In genomic region chr1:103527331-103527730, GRCh38 we compare ENCODE assay signal across 11 cellular contexts. TPM values are rescaled to one million over a fixed set of nuclear protein-coding genes. Genes with fewer than 3 reads are reported as not detected.
DNase-seq lines count a peak whose midpoint lies in the region; ATAC-seq lines count a peak whose summit lies in the region.
"Had no signal": no experiment of that assay in that cellular context is flagged by ENCODE, and none has a peak within 500 bp of the region (broad histone marks: within the 10 kb centered on the region; RNA-seq: fewer than 3 reads in every experiment).

No MANE protein-coding gene starts in this region.

- 47% methylated on average over 2 of the region's 2 CpGs for WGBS in right cardiac atrium

- peak in 1 of 2 donors; percentile 18 for ATAC-seq in activated T-cell treated with anti-CD3 and anti-CD28 coated beads, Interleukin-2, amount 50 U/mL, for 72 hours (replicated peaks in 1 of 2)
- ATAC-seq in right cardiac atrium (no peak), HG03432 (IDR thresholded peaks at IDR 0.05; ENCODE audit: unreplicated experiment) (no peak)

- H3K27ac ChIP-seq in right cardiac atrium (ENCODE audit: low read length), result no peak overlapping the region
- H3K27ac ChIP-seq in subcutaneous abdominal adipose tissue (ENCODE audit: low read depth, low read length), result no peak overlapping the region
- H3K27ac ChIP-seq: neutrophil had no signal

- no peaks in the 10 kb centered on the region for H3K9me3 Mint-ChIP-seq in activated T-cell treated with anti-CD3 and anti-CD28 coated beads, Interleukin-2, amount 50 U/mL, for 72 hours
- no peaks in the 10 kb centered on the region for H3K9me3 Mint-ChIP-seq in T-helper 2 cell treated with Interferon-gamma antibody and Interleukin-4, amounts not matched to agents 5 μg/mL and 100 μg/mL, for 36 hours

- H3K9me3 ChIP-seq in right cardiac atrium (ENCODE audit: control insufficient read depth, low read length), result no peaks in the 10 kb centered on the region
- no peaks in the 10 kb centered on the region for H3K9me3 ChIP-seq in subcutaneous abdominal adipose tissue (ENCODE audit: control insufficient read depth in 5 of 5, low read length in 5 of 5)
- H3K9me3 ChIP-seq: neutrophil had no signal

- DNase-seq in activated T-cell treated with anti-CD3 and anti-CD28 coated beads, Interleukin-2, amount 50 U/mL, for 72 hours, result no peak
- DNase-seq in activated T-cell treated with anti-CD3 and anti-CD28 coated beads, Interleukin-2, amount 50 U/mL, for 48 hours, result no peak
- no peak for DNase-seq in T-helper 2 cell treated with Interferon-gamma antibody and Interleukin-4, amounts not matched to agents 5 μg/mL and 100 μg/mL, for 36 hours (ENCODE audit: low spot score)
- DNase-seq in right cardiac atrium (no peak), mesenteric fat pad (ENCODE audit: low spot score) (no peak), NCI-H526 treated with DMSO at 0.1 percent for 48 hours (lab: John Stamatoyannopoulos, UW) (no peak)
- DNase-seq: T1000 had no signal

- peaks cover 15 to 27% of the 10 kb centered on the region in 2 donors for H3K36me3 Mint-ChIP-seq in activated T-cell treated with anti-CD3 and anti-CD28 coated beads, Interleukin-2, amount 50 U/mL, for 72 hours (ENCODE audit: insufficient read depth in 2 of 2)
- peaks cover 34% of the 10 kb centered on the region for H3K36me3 Mint-ChIP-seq in T-helper 2 cell treated with Interferon-gamma antibody and Interleukin-4, amounts not matched to agents 5 μg/mL and 100 μg/mL, for 36 hours (ENCODE audit: low read depth)

- intact Hi-C loops in right cardiac atrium (cut with DNase I), result no loop called here

- H3K9ac ChIP-seq in subcutaneous abdominal adipose tissue (ENCODE audit: low read length in 5 of 5), result peak overlapping the region in 2 of 5 donors; percentile 96 to 99

- H3K4me1 ChIP-seq in right cardiac atrium (ENCODE audit: control insufficient read depth, insufficient read depth, low read length) (peaks cover 2% of the 10 kb centered on the region), subcutaneous abdominal adipose tissue (ENCODE audit: control insufficient read depth in 5 of 5, insufficient read depth in 5 of 5, low read length in 5 of 5) (peaks cover 0 to 45% (median 30%) of the 10 kb centered on the region in 5 donors)

- peak overlapping the region; percentile 58 for H3K4me3 ChIP-seq in right cardiac atrium (ENCODE audit: low read length)
- H3K4me3 ChIP-seq in subcutaneous abdominal adipose tissue (ENCODE audit: low read depth in 1 of 5, low read length in 5 of 5), result peak overlapping the region; percentile 32 to 93 (median 91)

- H3K27me3 ChIP-seq in right cardiac atrium (ENCODE audit: control insufficient read depth, insufficient read depth) (no peaks in the 10 kb centered on the region), subcutaneous abdominal adipose tissue (ENCODE audit: control insufficient read depth in 5 of 5, insufficient read depth in 4 of 5, low read length in 5 of 5) (no peaks in the 10 kb centered on the region)

- H3K27me3 Mint-ChIP-seq in activated T-cell treated with anti-CD3 and anti-CD28 coated beads, Interleukin-2, amount 50 U/mL, for 72 hours (ENCODE audit: low read depth), result peaks cover 8% of the 10 kb centered on the region
- H3K27me3 Mint-ChIP-seq in T-helper 2 cell treated with Interferon-gamma antibody and Interleukin-4, amounts not matched to agents 5 μg/mL and 100 μg/mL, for 36 hours (ENCODE audit: low read depth), result peaks cover 7% of the 10 kb centered on the region

- peaks cover 0 to 18% (median 12%) of the 10 kb centered on the region in 5 donors for H3K36me3 ChIP-seq in subcutaneous abdominal adipose tissue (ENCODE audit: control insufficient read depth in 5 of 5, insufficient read depth in 5 of 5, low read length in 5 of 5)

- H3K27ac Mint-ChIP-seq in activated T-cell treated with anti-CD3 and anti-CD28 coated beads, Interleukin-2, amount 50 U/mL, for 72 hours, result peak overlapping the region; percentile 93
- H3K27ac Mint-ChIP-seq in T-helper 2 cell treated with Interferon-gamma antibody and Interleukin-4, amounts not matched to agents 5 μg/mL and 100 μg/mL, for 36 hours, result peak overlapping the region; percentile 71

- peaks cover 62% of the 10 kb centered on the region for H3K4me1 Mint-ChIP-seq in activated T-cell treated with anti-CD3 and anti-CD28 coated beads, Interleukin-2, amount 50 U/mL, for 72 hours (ENCODE audit: low read depth)
- peaks cover 42% of the 10 kb centered on the region for H3K4me1 Mint-ChIP-seq in T-helper 2 cell treated with Interferon-gamma antibody and Interleukin-4, amounts not matched to agents 5 μg/mL and 100 μg/mL, for 36 hours (ENCODE audit: low read depth)

- H3K4me3 Mint-ChIP-seq in activated T-cell treated with anti-CD3 and anti-CD28 coated beads, Interleukin-2, amount 50 U/mL, for 72 hours, result peak overlapping the region; percentile 88 to 97
- H3K4me3 Mint-ChIP-seq in T-helper 2 cell treated with Interferon-gamma antibody and Interleukin-4, amounts not matched to agents 5 μg/mL and 100 μg/mL, for 36 hours, result peak overlapping the region; percentile 99

RNA-seq across cellular contexts. Expression of gene RNPC3, which starts 1.8 kb away (rescaled TPM):
- total RNA-seq in activated T-cell treated with anti-CD3 and anti-CD28 coated beads, Interleukin-2, amount 50 U/mL, for 72 hours, result 10 to 100 TPM; 27.0 to 27.1 TPM
- total RNA-seq in right cardiac atrium, result 10 to 100 TPM; 23.9 to 31.7 (median 27.0) TPM
- polyA plus RNA-seq in right cardiac atrium, result 26.9 TPM
- 15.2 TPM for total RNA-seq in mesenteric fat pad

RNA-seq across cellular contexts. Expression of gene AMY2B, which starts 44.1 kb away (rescaled TPM):
- total RNA-seq in activated T-cell treated with anti-CD3 and anti-CD28 coated beads, Interleukin-2, amount 50 U/mL, for 72 hours, result 10 to 100 TPM; 12.9 to 14.2 TPM
- total RNA-seq in right cardiac atrium (10 to 100 TPM; 27.4 to 43.7 (median 37.4) TPM), mesenteric fat pad (15.8 TPM)
- 20.8 TPM for polyA plus RNA-seq in right cardiac atrium
- total RNA-seq: M059J had no signal
